Comparison of ENCODE assay signal across 17 cellular contexts in the genomic region with DNA sequence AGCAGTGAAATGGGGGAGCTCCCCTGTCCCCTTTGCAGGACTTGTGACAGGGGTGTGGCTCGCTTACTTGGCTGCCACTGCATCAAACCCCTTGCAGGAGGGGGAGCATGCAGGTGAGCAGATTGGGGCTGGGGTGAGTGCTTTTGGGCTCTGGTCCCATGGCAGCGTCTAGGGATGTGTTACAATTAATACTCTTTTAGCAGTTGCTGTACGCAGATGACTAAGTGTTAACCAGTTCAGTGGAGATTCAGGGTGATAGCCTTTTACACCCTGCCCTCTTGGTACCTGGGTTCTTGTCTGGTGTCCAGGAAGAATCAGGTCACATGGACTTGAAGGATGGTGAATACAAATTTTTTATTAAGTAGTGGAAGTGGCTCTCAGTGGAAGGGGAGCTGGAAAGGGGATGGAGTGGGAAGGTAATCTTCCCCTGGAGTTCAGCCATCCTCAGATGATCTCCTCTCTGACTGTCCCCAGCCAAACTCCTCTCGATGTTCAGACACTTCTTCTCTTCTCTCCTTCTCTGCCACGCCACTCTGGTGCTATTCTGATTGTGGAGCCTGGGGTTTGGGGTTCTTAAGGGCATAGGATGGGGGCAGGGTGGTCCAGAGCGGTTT.
A peak's percentile ranks its signal among the peaks of the same experiment; 100 is the strongest.
DNase-seq lines count a peak whose midpoint lies in the region; ATAC-seq and TF ChIP-seq lines count a peak whose summit lies in the region.
"Had no signal": no experiment of that assay in that cellular context is flagged by ENCODE, and none has a peak within 500 bp of the region (broad histone marks: within the 10 kb centered on the region; RNA-seq: fewer than 3 reads in every experiment).

No MANE protein-coding gene starts in this region.

- H3K4me1 Mint-ChIP-seq in GM23338, result peaks cover 22% of the 10 kb centered on the region
- peaks cover 14 to 15% of the 10 kb centered on the region in 2 donors for H3K4me1 Mint-ChIP-seq in immature natural killer cell
- H3K4me1 Mint-ChIP-seq in CD4-positive, alpha-beta T cell (ENCODE audit: low read depth), result no peaks in the 10 kb centered on the region
- H3K4me1 Mint-ChIP-seq: B cell; CD8-positive, alpha-beta memory T cell had no signal

- H3K27ac Mint-ChIP-seq in GM23338 (no peak overlapping the region), immature natural killer cell (peak overlapping the region in 4 of 6 donors; percentile 27 to 71 (median 50))
- no peak overlapping the region for H3K27ac Mint-ChIP-seq in activated naive CD4-positive, alpha-beta T cell treated with anti-CD3 and anti-CD28 coated beads, Interleukin-2, amount 50 U/mL, for 72 hours
- H3K27ac Mint-ChIP-seq in CD4-positive, alpha-beta T cell, result no peak overlapping the region
- H3K27ac Mint-ChIP-seq: B cell had no signal

- ATAC-seq in GM23338, result no peak
- no peak for ATAC-seq in lower lobe of right lung
- ATAC-seq in activated naive CD4-positive, alpha-beta T cell treated with anti-CD3 and anti-CD28 coated beads, Interleukin-2, amount 50 U/mL, for 72 hours, result no peak
- no peak for ATAC-seq in CD4-positive, alpha-beta T cell (ENCODE audit: poor library complexity)

- no peak for DNase-seq in GM23338 (ENCODE audit: low spot score)
- peak; percentile 12 for DNase-seq in choroid plexus epithelial cell (ENCODE audit: low read depth)
- no peak for DNase-seq in immature natural killer cell
- DNase-seq in lower lobe of right lung, result no peak
- no peak for DNase-seq in DMS79 (lab: John Stamatoyannopoulos, UW)
- no peak for DNase-seq in activated naive CD4-positive, alpha-beta T cell treated with anti-CD3 and anti-CD28 coated beads, Interleukin-2, amount 50 U/mL, for 72 hours (ENCODE audit: low spot score in 2 of 2)
- DNase-seq in CD4-positive, alpha-beta T cell, result no peak
- DNase-seq: CD8-positive, alpha-beta memory T cell; COR-L47; DMS 273 treated with DMSO at 0.1 percent for 48 hours; DMS53; GM23248; IMR-90; KBM-7 had no signal

- peaks cover 2% of the 10 kb centered on the region for H3K27me3 Mint-ChIP-seq in GM23338 (ENCODE audit: insufficient read depth, low read depth, poor library complexity)
- peaks cover 0 to 5% (median 0%) of the 10 kb centered on the region in 3 donors for H3K27me3 Mint-ChIP-seq in immature natural killer cell (ENCODE audit: low read depth in 3 of 3)
- H3K27me3 Mint-ChIP-seq in CD4-positive, alpha-beta T cell, result peaks cover 5% of the 10 kb centered on the region
- H3K27me3 Mint-ChIP-seq: B cell had no signal

- POLR2A ChIA-PET in CD4-positive, alpha-beta T cell (lab: Charles Lee), result no interaction called here

- no peak overlapping the region for H2AFZ ChIP-seq in GM23338
- H2AFZ ChIP-seq: GM23248 had no signal

- H3K27me3 ChIP-seq in GM23338 (ENCODE audit: insufficient read depth), result no peaks in the 10 kb centered on the region
- no peaks in the 10 kb centered on the region for H3K27me3 ChIP-seq in HUES48 (ENCODE audit: control insufficient read depth, insufficient read depth, low read length)
- no peaks in the 10 kb centered on the region for H3K27me3 ChIP-seq in lower lobe of right lung (ENCODE audit: low read depth)
- no peaks in the 10 kb centered on the region for H3K27me3 ChIP-seq in CD4-positive, alpha-beta T cell (ENCODE audit: control insufficient read depth, insufficient read depth, low read length)
- H3K27me3 ChIP-seq: BLaER1 treated with 17β-estradiol and CSF1 and Interleukin-3, amounts not matched to agents 10 nM and 100 nM had no signal

- intact Hi-C loops in lower lobe of right lung (cut with DNase I), result no loop called here
- intact Hi-C loops in CD4-positive, alpha-beta T cell (cut with DNase I, micrococcal nuclease), result no loop called here

- no peak overlapping the region for H3K4me2 ChIP-seq in GM23338
- H3K4me2 ChIP-seq: BLaER1 treated with 17β-estradiol and CSF1 and Interleukin-3, amounts not matched to agents 10 nM and 100 nM had no signal

- H3K9ac ChIP-seq in HUES48 (ENCODE audit: low read depth, low read length), result no peak overlapping the region
- H3K9ac ChIP-seq: BLaER1 treated with 17β-estradiol and CSF1 and Interleukin-3, amounts not matched to agents 10 nM and 100 nM; GM23248 had no signal

- H3K36me3 ChIP-seq in GM23338 (ENCODE audit: insufficient read depth), result no peaks in the 10 kb centered on the region
- no peaks in the 10 kb centered on the region for H3K36me3 ChIP-seq in HUES48 (ENCODE audit: control insufficient read depth, insufficient read depth, low read length)
- H3K36me3 ChIP-seq in lower lobe of right lung, result no peaks in the 10 kb centered on the region

- H3K4me3 Mint-ChIP-seq in GM23338 (no peak overlapping the region), immature natural killer cell (peak overlapping the region in 3 of 5 donors; percentile 40 to 68 (median 43))
- H3K4me3 Mint-ChIP-seq in CD4-positive, alpha-beta T cell, result no peak overlapping the region
- H3K4me3 Mint-ChIP-seq: B cell; CD8-positive, alpha-beta memory T cell had no signal

- H3K9me3 ChIP-seq in HUES48 (ENCODE audit: control insufficient read depth, insufficient read depth, low read length) (no peaks in the 10 kb centered on the region), lower lobe of right lung (peaks cover 8% of the 10 kb centered on the region)
- no peaks in the 10 kb centered on the region for H3K9me3 ChIP-seq in CD4-positive, alpha-beta T cell (ENCODE audit: control insufficient read depth, low read length)

- H4K20me1 ChIP-seq in GM23338 (replicated peaks; ENCODE audit: insufficient read depth), result no peaks in the 10 kb centered on the region
- H4K20me1 ChIP-seq: BLaER1 treated with 17β-estradiol and CSF1 and Interleukin-3, amounts not matched to agents 10 nM and 100 nM had no signal

- H3K79me2 ChIP-seq in GM23338 (replicated peaks; ENCODE audit: insufficient read depth), result no peaks in the 10 kb centered on the region

- H3K36me3 Mint-ChIP-seq in GM23338 (ENCODE audit: low read depth) (peaks cover 23% of the 10 kb centered on the region), immature natural killer cell (peaks cover 0 to 3% (median 0%) of the 10 kb centered on the region in 3 donors)
- peaks cover 0 to 6% of the 10 kb centered on the region in 2 donors for H3K36me3 Mint-ChIP-seq in activated naive CD4-positive, alpha-beta T cell treated with anti-CD3 and anti-CD28 coated beads, Interleukin-2, amount 50 U/mL, for 72 hours
- H3K36me3 Mint-ChIP-seq in CD4-positive, alpha-beta T cell (ENCODE audit: low read depth), result no peaks in the 10 kb centered on the region
- H3K36me3 Mint-ChIP-seq: CD8-positive, alpha-beta memory T cell had no signal

- H3K4me1 ChIP-seq in GM23338 (ENCODE audit: insufficient read depth) (peaks cover 8% of the 10 kb centered on the region), HUES48 (ENCODE audit: control insufficient read depth, insufficient read depth, low read length) (peaks cover 17% of the 10 kb centered on the region; the same call in 1 of the 2 replicates), lower lobe of right lung (no peaks in the 10 kb centered on the region)

- TF ChIP-seq CTCF in GM23338 (conservative IDR thresholded peaks at IDR 0.05; ENCODE audit: low read depth in 2 of 2) (no peak), choroid plexus epithelial cell (conservative IDR thresholded peaks at IDR 0.05; ENCODE audit: low read depth, low read length) (no peak), lower lobe of right lung (IDR thresholded peaks at IDR 0.05) (no peak)
- no peak for TF ChIP-seq CTCF in CD4-positive, alpha-beta T cell (IDR thresholded peaks at IDR 0.05)

- H3K4me3 ChIP-seq in GM23338 (no peak overlapping the region), HUES48 (ENCODE audit: low read depth, low read length) (no peak overlapping the region), choroid plexus epithelial cell (ENCODE audit: low read depth, low read length) (no peak overlapping the region), lower lobe of right lung (no peak overlapping the region)
- H3K4me3 ChIP-seq: BLaER1 treated with 17β-estradiol and CSF1 and Interleukin-3, amounts not matched to agents 10 nM and 100 nM; GM23248 had no signal

- CTCF ChIA-PET in CD4-positive, alpha-beta T cell (lab: Charles Lee), result no interaction called here

- H3K9me2 ChIP-seq in GM23338 (ENCODE audit: insufficient read depth), result 0 out of 2 replicates have a peak, but pooled peaks cover 6% of the 10 kb centered on the region

- peaks cover 21% of the 10 kb centered on the region for H3K9me3 Mint-ChIP-seq in GM23338
- peaks cover 0 to 2% (median 0%) of the 10 kb centered on the region in 6 donors for H3K9me3 Mint-ChIP-seq in immature natural killer cell
- peaks cover 0 to 5% of the 10 kb centered on the region in 2 donors for H3K9me3 Mint-ChIP-seq in activated naive CD4-positive, alpha-beta T cell treated with anti-CD3 and anti-CD28 coated beads, Interleukin-2, amount 50 U/mL, for 72 hours
- H3K9me3 Mint-ChIP-seq in CD4-positive, alpha-beta T cell, result no peaks in the 10 kb centered on the region
- H3K9me3 Mint-ChIP-seq: CD8-positive, alpha-beta memory T cell had no signal

- 0 out of 2 replicates have a peak, but pooled peaks cover 3% of the 10 kb centered on the region for H3F3A ChIP-seq in GM23338 (replicated peaks; ENCODE audit: low read depth)

- H3K27ac ChIP-seq in GM23338 (ENCODE audit: low read depth) (peak overlapping the region; percentile 48; the same call in 1 of the 2 replicates), HUES48 (ENCODE audit: low read depth, low read length) (peak overlapping the region; percentile 64), lower lobe of right lung (no peak overlapping the region)
- H3K27ac ChIP-seq in CD4-positive, alpha-beta T cell (ENCODE audit: low read depth, low read length), result no peak overlapping the region
- H3K27ac ChIP-seq: BLaER1 treated with 17β-estradiol and CSF1 and Interleukin-3, amounts not matched to agents 10 nM and 100 nM; GM23248 had no signal

TF ChIP-seq in GM23338, 12 proteins besides CTCF, POLR2A, EP300 and RAD21 (continues in another document):
- TF ChIP-seq STAT1 (IDR thresholded peaks at IDR 0.05; ENCODE audit: unreplicated experiment) (no peak), CREB1 (CRISPR knock-in tag; IDR thresholded peaks at IDR 0.05; ENCODE audit: low read depth) (no peak), NANOG (IDR thresholded peaks at IDR 0.05; ENCODE audit: borderline replicate concordance) (no peak)

Comparison
In these comparisons a context has a peak if more than half of its experiments do, and no peak if none do; other contexts are left out.
1. H3K27ac ChIP-seq: peak in GM23338 (single experiment) and HUES48 (single experiment); none in lower lobe of right lung (single experiment) and CD4-positive, alpha-beta T cell (single experiment).
2. H3K27ac Mint-ChIP-seq: peak in immature natural killer cell (4 of 6); none in GM23338 (single experiment), activated naive CD4-positive, alpha-beta T cell treated with anti-CD3 and anti-CD28 coated beads, Interleukin-2, amount 50 U/mL, for 72 hours (0 of 2) and CD4-positive, alpha-beta T cell (single experiment).
3. H3K4me3 Mint-ChIP-seq: peak in immature natural killer cell (3 of 5); none in GM23338 (single experiment) and CD4-positive, alpha-beta T cell (single experiment).